ENCODE assay signal across 8 cellular contexts in the genomic region with DNA sequence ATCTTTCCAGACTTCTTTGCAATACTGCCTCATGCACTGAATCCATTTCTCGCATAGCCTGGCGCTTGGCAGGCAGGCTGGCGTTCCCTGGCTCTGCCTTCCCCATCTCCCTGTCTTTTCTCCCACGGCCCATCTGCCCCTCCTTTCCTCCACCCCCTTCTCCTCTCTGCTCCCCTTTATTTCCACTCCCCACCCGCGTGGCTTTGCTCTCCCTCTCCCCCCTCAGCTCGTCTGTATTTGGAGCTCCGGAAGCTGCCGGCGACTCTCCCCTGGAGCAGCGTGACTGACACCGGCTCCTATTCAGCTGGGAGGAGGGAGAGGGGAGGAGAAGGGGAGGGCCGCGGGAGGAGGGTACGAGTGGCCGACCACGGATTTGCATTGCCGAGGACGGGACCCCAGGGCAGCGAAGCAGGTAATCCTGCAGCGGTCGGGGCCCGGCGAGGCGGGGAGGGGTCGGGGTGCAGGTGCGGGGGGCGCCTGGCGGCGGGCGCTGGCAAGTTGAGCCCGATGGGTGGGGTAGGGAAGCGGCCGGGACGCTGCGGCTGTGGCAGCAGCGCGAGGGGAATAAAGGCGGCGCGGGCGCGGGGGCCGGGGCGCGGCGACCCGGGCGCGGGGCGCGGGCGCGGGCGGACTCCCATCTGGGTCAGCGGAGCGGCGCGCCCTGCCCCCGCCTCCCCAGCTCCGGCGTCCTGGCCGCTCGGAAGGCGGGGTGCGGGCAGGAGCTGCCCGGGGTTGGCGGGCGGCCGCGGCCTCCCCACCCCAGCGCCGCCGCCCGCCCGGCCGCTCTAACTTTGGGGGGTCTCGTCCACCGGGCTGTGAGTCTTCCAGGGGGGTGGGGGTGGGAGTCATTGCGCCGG.
A peak's percentile ranks its signal among the peaks of the same experiment; 100 is the strongest.
DNase-seq lines count a peak whose midpoint lies in the region; ATAC-seq and TF ChIP-seq lines count a peak whose summit lies in the region.

A gene with protein sequence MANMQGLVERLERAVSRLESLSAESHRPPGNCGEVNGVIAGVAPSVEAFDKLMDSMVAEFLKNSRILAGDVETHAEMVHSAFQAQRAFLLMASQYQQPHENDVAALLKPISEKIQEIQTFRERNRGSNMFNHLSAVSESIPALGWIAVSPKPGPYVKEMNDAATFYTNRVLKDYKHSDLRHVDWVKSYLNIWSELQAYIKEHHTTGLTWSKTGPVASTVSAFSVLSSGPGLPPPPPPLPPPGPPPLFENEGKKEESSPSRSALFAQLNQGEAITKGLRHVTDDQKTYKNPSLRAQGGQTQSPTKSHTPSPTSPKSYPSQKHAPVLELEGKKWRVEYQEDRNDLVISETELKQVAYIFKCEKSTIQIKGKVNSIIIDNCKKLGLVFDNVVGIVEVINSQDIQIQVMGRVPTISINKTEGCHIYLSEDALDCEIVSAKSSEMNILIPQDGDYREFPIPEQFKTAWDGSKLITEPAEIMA (plus strand): TSS at position 261 of the 857 bp plus-strand sequence. CDS start 27,961 bp downstream, outside the sequence.

- H3K27me3 Mint-ChIP-seq in activated naive CD4-positive, alpha-beta T cell treated with anti-CD3 and anti-CD28 coated beads, Interleukin-2, amount 10 ng/mL, durations not matched to agents 7 days and 5 days, result peaks cover 37% of the 10 kb centered on the region

- no peaks in the 10 kb centered on the region for H3K9me3 Mint-ChIP-seq in activated naive CD4-positive, alpha-beta T cell treated with anti-CD3 and anti-CD28 coated beads, Interleukin-2, amount 10 ng/mL, durations not matched to agents 7 days and 5 days

- H3K9ac ChIP-seq in iPS-20b (ENCODE audit: low read depth, low read length), result peak within 1 kb of the TSS; percentile 82

- H3K27me3 ChIP-seq in iPS-20b (ENCODE audit: insufficient read depth, low read length), result no peaks in the 10 kb centered on the region; the same call in 1 of the 2 replicates

- no peaks in the 10 kb centered on the region for H3K36me3 Mint-ChIP-seq in activated naive CD4-positive, alpha-beta T cell treated with anti-CD3 and anti-CD28 coated beads, Interleukin-2, amount 10 ng/mL, durations not matched to agents 7 days and 5 days

- peak within 1 kb of the TSS; percentile 77 for H3K4me3 ChIP-seq in iPS-20b (ENCODE audit: low read length)
- peak within 1 kb of the TSS; percentile 54 for H3K4me3 ChIP-seq in retinal pigment epithelial cell (ENCODE audit: low read length)

- H3K36me3 ChIP-seq in iPS-20b (ENCODE audit: insufficient read depth, low read depth, low read length), result no peaks in the 10 kb centered on the region; the same call in 1 of the 2 replicates

- peaks cover 11% of the 10 kb centered on the region; the same call in 1 of the 2 replicates for H3K4me1 ChIP-seq in iPS-20b (ENCODE audit: insufficient read depth, low read length)

- ATAC-seq in GM19351 (IDR thresholded peaks at IDR 0.05; ENCODE audit: unreplicated experiment), result no peak
- ATAC-seq in HG03460 (IDR thresholded peaks at IDR 0.05; ENCODE audit: unreplicated experiment), result no peak

- H3K4me3 Mint-ChIP-seq in activated naive CD4-positive, alpha-beta T cell treated with anti-CD3 and anti-CD28 coated beads, Interleukin-2, amount 10 ng/mL, durations not matched to agents 7 days and 5 days, result peak within 1 kb of the TSS; percentile 19

- H3K9me3 ChIP-seq in iPS-20b (ENCODE audit: insufficient read depth, low read depth, low read length), result 0 out of 2 replicates have a peak, but pooled peaks cover 3% of the 10 kb centered on the region

- no peak for TF ChIP-seq CTCF in retinal pigment epithelial cell (conservative IDR thresholded peaks at IDR 0.05; ENCODE audit: low read depth, low read length)

- H3K27ac Mint-ChIP-seq in activated naive CD4-positive, alpha-beta T cell treated with anti-CD3 and anti-CD28 coated beads, Interleukin-2, amount 10 ng/mL, durations not matched to agents 7 days and 5 days, result no peak within 1 kb of the TSS

- H3K27ac ChIP-seq in caudate nucleus (ENCODE audit: low read depth, low read length) (peak within 1 kb of the TSS; percentile 75), iPS-20b (ENCODE audit: low read length) (peak within 1 kb of the TSS; percentile 83)

- H3K4me1 Mint-ChIP-seq in activated naive CD4-positive, alpha-beta T cell treated with anti-CD3 and anti-CD28 coated beads, Interleukin-2, amount 10 ng/mL, durations not matched to agents 7 days and 5 days, result peaks cover 4% of the 10 kb centered on the region

- CTCF ChIA-PET in activated naive CD4-positive, alpha-beta T cell treated with anti-CD3 and anti-CD28 coated beads, Interleukin-2, amount 10 ng/mL, durations not matched to agents 7 days and 5 days (lab: Charles Lee), result interaction anchor here (0.5 kb wide), 1 partner anchor 443 kb away, joined by 4 read pairs; no protein-coding TSS in a partner anchor

- no peak for DNase-seq in activated naive CD4-positive, alpha-beta T cell treated with anti-CD3 and anti-CD28 coated beads, Interleukin-2, amount 10 ng/mL, durations not matched to agents 7 days and 5 days
- no peak for DNase-seq in activated naive CD4-positive, alpha-beta T cell treated with anti-CD3 and anti-CD28 coated beads, Interleukin-2, amount 50 U/mL, for 16 hours
- DNase-seq in NCI-H774 (lab: John Stamatoyannopoulos, UW), result peak; percentile 44
- peak in 59 of 61 donors; percentile 3 to 94 (median 67) for DNase-seq in caudate nucleus (lab: John Stamatoyannopoulos, UW)
- DNase-seq in retinal pigment epithelial cell (ENCODE audit: low read depth), result no peak

Comparison
In these comparisons a context has a peak if more than half of its experiments do, and no peak if none do; other contexts are left out.
1. DNase-seq: peak in NCI-H774 (single experiment) and caudate nucleus (59 of 61); none in activated naive CD4-positive, alpha-beta T cell treated with anti-CD3 and anti-CD28 coated beads, Interleukin-2, amount 10 ng/mL, durations not matched to agents 7 days and 5 days (single experiment), activated naive CD4-positive, alpha-beta T cell treated with anti-CD3 and anti-CD28 coated beads, Interleukin-2, amount 50 U/mL, for 16 hours (single experiment) and retinal pigment epithelial cell (single experiment).